Comparison of ENCODE assay signal across 1 cellular context in the genomic region with DNA sequence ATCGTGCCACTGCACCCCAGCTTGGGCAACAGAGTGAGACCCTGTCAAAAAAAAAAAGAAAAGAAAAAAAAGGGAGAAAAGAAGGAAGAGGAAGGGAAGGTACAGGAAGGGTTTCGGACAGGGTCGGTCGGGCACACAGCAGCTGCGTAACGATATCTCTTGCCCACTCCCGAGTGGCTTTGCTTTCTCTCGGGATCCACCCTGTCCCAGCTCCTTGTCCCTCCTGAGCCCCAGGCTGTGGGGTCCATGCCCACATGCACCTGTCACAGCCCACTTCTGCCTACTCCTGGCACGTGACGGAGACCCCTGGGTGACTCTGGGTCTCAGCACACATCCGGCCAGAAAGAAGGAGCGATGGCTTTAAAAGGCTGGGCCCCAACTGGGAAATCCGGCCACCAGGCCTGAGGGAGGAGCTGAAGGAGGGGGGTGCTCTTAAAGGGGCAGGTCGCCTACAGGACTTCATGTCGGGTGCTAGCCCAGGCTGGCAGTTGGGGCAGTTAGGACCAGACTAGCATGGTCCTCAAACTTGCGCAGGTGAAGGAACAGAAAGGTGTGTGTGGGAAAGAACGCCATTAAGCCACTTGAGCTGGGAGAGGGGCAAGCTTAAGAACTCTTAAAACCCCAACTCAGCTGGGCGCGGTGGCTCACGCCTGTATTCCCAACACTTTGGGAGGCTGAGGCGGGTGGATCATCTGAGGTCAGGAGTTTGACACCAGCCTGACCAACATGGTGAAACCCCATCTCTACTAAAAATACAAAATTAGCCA.
A peak's percentile ranks its signal among the peaks of the same experiment; 100 is the strongest.
TF ChIP-seq lines count a peak whose summit lies in the region.

A gene with protein sequence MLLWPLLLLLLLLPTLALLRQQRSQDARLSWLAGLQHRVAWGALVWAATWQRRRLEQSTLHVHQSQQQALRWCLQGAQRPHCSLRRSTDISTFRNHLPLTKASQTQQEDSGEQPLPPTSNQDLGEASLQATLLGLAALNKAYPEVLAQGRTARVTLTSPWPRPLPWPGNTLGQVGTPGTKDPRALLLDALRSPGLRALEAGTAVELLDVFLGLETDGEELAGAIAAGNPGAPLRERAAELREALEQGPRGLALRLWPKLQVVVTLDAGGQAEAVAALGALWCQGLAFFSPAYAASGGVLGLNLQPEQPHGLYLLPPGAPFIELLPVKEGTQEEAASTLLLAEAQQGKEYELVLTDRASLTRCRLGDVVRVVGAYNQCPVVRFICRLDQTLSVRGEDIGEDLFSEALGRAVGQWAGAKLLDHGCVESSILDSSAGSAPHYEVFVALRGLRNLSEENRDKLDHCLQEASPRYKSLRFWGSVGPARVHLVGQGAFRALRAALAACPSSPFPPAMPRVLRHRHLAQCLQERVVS (minus strand): TSS at position 362 of the 767 bp plus-strand sequence. CDS start 913 bp downstream, outside the sequence.

TF ChIP-seq in SK-N-SH, 30 proteins besides CTCF, POLR2A, EP300 and RAD21 (continued from another document):
- TF ChIP-seq, protein P1, sequence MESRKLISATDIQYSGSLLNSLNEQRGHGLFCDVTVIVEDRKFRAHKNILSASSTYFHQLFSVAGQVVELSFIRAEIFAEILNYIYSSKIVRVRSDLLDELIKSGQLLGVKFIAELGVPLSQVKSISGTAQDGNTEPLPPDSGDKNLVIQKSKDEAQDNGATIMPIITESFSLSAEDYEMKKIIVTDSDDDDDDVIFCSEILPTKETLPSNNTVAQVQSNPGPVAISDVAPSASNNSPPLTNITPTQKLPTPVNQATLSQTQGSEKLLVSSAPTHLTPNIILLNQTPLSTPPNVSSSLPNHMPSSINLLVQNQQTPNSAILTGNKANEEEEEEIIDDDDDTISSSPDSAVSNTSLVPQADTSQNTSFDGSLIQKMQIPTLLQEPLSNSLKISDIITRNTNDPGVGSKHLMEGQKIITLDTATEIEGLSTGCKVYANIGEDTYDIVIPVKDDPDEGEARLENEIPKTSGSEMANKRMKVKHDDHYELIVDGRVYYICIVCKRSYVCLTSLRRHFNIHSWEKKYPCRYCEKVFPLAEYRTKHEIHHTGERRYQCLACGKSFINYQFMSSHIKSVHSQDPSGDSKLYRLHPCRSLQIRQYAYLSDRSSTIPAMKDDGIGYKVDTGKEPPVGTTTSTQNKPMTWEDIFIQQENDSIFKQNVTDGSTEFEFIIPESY (IDR thresholded peaks at IDR 0.05; ENCODE audit: borderline replicate concordance, low read depth) = no peak
- TF ChIP-seq, protein P2, sequence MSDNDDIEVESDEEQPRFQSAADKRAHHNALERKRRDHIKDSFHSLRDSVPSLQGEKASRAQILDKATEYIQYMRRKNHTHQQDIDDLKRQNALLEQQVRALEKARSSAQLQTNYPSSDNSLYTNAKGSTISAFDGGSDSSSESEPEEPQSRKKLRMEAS (IDR thresholded peaks at IDR 0.05; ENCODE audit: low read depth) = peak; percentile 98
- TF ChIP-seq TCF12 (IDR thresholded peaks at IDR 0.05) (no peak), RXRA (IDR thresholded peaks at IDR 0.05; ENCODE audit: borderline replicate concordance, low read depth) (no peak), GABPA (IDR thresholded peaks at IDR 0.05; ENCODE audit: low read depth) (peak; percentile 74), ELF1 (IDR thresholded peaks at IDR 0.05) (peak; percentile 95), TEAD4 (IDR thresholded peaks at IDR 0.05; ENCODE audit: borderline replicate concordance, insufficient read depth) (no peak), NRF1 (IDR thresholded peaks at IDR 0.05; ENCODE audit: low read depth, low read length) (no peak), FOXM1 (IDR thresholded peaks at IDR 0.05; ENCODE audit: low read depth) (no peak), GATA2 (CRISPR knock-in tag; IDR thresholded peaks at IDR 0.05) (no peak), EZH2phosphoT487 (IDR thresholded peaks at IDR 0.05; ENCODE audit: borderline replicate concordance, low read depth) (no peak), JUND (IDR thresholded peaks at IDR 0.05) (no peak), NFIC (IDR thresholded peaks at IDR 0.05; ENCODE audit: borderline replicate concordance) (no peak), MXI1 (IDR thresholded peaks at IDR 0.05; ENCODE audit: low read depth, low read length) (peak; percentile 93), FOSL2 (IDR thresholded peaks at IDR 0.05; ENCODE audit: borderline replicate concordance, low read depth) (no peak), RFX5 (IDR thresholded peaks at IDR 0.05; ENCODE audit: low read length) (no peak)
- TF ChIP-seq, protein P3, sequence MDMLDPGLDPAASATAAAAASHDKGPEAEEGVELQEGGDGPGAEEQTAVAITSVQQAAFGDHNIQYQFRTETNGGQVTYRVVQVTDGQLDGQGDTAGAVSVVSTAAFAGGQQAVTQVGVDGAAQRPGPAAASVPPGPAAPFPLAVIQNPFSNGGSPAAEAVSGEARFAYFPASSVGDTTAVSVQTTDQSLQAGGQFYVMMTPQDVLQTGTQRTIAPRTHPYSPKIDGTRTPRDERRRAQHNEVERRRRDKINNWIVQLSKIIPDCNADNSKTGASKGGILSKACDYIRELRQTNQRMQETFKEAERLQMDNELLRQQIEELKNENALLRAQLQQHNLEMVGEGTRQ (IDR thresholded peaks at IDR 0.05; ENCODE audit: borderline replicate concordance, low read depth, low read length) = no peak
- TF ChIP-seq, protein P4, sequence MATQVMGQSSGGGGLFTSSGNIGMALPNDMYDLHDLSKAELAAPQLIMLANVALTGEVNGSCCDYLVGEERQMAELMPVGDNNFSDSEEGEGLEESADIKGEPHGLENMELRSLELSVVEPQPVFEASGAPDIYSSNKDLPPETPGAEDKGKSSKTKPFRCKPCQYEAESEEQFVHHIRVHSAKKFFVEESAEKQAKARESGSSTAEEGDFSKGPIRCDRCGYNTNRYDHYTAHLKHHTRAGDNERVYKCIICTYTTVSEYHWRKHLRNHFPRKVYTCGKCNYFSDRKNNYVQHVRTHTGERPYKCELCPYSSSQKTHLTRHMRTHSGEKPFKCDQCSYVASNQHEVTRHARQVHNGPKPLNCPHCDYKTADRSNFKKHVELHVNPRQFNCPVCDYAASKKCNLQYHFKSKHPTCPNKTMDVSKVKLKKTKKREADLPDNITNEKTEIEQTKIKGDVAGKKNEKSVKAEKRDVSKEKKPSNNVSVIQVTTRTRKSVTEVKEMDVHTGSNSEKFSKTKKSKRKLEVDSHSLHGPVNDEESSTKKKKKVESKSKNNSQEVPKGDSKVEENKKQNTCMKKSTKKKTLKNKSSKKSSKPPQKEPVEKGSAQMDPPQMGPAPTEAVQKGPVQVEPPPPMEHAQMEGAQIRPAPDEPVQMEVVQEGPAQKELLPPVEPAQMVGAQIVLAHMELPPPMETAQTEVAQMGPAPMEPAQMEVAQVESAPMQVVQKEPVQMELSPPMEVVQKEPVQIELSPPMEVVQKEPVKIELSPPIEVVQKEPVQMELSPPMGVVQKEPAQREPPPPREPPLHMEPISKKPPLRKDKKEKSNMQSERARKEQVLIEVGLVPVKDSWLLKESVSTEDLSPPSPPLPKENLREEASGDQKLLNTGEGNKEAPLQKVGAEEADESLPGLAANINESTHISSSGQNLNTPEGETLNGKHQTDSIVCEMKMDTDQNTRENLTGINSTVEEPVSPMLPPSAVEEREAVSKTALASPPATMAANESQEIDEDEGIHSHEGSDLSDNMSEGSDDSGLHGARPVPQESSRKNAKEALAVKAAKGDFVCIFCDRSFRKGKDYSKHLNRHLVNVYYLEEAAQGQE (IDR thresholded peaks at IDR 0.05; ENCODE audit: low read depth, low read length) = no peak
- TF ChIP-seq, protein P5, sequence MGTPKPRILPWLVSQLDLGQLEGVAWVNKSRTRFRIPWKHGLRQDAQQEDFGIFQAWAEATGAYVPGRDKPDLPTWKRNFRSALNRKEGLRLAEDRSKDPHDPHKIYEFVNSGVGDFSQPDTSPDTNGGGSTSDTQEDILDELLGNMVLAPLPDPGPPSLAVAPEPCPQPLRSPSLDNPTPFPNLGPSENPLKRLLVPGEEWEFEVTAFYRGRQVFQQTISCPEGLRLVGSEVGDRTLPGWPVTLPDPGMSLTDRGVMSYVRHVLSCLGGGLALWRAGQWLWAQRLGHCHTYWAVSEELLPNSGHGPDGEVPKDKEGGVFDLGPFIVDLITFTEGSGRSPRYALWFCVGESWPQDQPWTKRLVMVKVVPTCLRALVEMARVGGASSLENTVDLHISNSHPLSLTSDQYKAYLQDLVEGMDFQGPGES (IDR thresholded peaks at IDR 0.05; ENCODE audit: low read depth, low read length) = no peak
TF ChIP-seq in SK-N-SH: peak in this region for 8.
